ENCODE assay signal across 12 cellular contexts in the genomic region with DNA sequence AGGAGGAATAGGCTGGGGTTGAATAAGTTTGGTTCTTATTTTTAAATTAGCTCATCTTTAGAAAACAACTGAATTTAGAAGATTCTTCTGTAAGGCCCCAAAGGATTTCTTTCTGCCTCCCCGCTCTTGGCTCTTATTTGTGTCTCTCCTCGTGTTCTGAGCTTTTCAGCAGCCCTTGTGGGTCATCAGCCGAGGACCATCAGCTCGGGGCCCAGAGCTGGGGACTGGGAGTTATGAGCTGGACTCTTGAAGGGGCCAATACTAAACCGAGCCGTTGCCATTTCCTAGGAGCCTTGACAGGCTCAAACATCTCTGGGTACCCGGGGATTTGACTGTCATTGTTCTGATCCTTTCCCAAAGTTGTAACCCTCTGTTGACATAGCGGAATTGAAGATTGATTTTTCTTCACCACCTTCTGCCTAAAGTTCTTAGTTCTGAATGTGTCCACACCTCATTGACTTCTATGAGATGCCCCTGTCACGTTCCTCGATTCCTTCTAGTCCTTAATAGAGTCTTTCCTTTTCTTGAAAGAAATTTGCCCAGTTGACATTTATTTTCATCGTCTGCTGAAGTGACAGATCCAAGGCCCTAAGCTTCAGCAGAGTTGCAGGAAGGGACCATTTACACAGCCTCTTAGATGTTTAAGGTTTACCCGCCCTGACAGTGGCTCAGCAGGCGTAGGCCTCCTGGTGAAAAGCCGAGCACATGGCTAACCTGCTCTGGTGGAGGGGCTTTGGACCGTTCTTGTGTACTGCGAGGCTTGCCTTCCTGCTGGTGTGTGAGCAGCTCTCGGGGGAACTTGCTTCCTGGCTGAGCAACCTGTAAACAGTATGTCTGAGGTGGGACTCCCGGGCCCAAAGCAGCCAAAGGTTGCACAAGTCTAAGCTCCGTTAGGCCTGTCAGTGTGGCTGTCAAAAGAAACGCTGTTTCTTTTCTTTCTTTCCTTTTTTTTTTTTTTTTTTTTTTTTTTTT. TPM values are rescaled to one million over a fixed set of nuclear protein-coding genes. Genes with fewer than 3 reads are reported as not detected.
A peak's percentile ranks its signal among the peaks of the same experiment; 100 is the strongest.
DNase-seq lines count a peak whose midpoint lies in the region; ATAC-seq and TF ChIP-seq lines count a peak whose summit lies in the region.
"Had no signal": no experiment of that assay in that cellular context is flagged by ENCODE, and none has a peak within 500 bp of the region (broad histone marks: within the 10 kb centered on the region; RNA-seq: fewer than 3 reads in every experiment).

No MANE protein-coding gene starts in this region.

- TF ChIP-seq CTCF in hepatocyte (IDR thresholded peaks at IDR 0.05; ENCODE audit: poor library complexity) (no peak), stomach (IDR thresholded peaks at IDR 0.05) (no peak)

- DNase-seq in GM23248 (no peak), astrocyte of the hippocampus (ENCODE audit: low read depth, low spot score) (peak; percentile 29), hepatocyte (ENCODE audit: low spot score) (no peak), stomach (no peak), NCI-H748 (lab: John Stamatoyannopoulos, UW; ENCODE audit: unreplicated experiment) (no peak), NCI-H1092 (lab: John Stamatoyannopoulos, UW) (no peak), NCI-H1105 treated with DMSO at 0.1 percent for 48 hours (lab: John Stamatoyannopoulos, UW) (no peak)
- DNase-seq: activated CD4-positive, alpha-beta T cell treated with anti-CD3 and anti-CD28 coated beads, Interleukin-2, amount 50 U/mL, for 4 hours; central memory CD4-positive, alpha-beta T cell; T-cell had no signal

- no peak for ATAC-seq in esophagus mucosa
- ATAC-seq: T-cell had no signal

- H3K79me2 ChIP-seq in GM23248 (ENCODE audit: insufficient read depth), result peaks cover 92% of the 10 kb centered on the region
- peaks cover 88% of the 10 kb centered on the region for H3K79me2 ChIP-seq in hepatocyte

- H3K27me3 ChIP-seq in GM23248 (replicated peaks; ENCODE audit: insufficient read depth) (no peaks in the 10 kb centered on the region), hepatocyte (no peaks in the 10 kb centered on the region), stomach (no peaks in the 10 kb centered on the region)

- H3K4me2 ChIP-seq in GM23248 (ENCODE audit: unreplicated experiment) (peak overlapping the region; percentile 63), hepatocyte (no peak overlapping the region)

- peaks cover 62% of the 10 kb centered on the region for H3F3A ChIP-seq in GM23248 (ENCODE audit: insufficient read depth)

- no peak overlapping the region for H2AFZ ChIP-seq in GM23248
- H2AFZ ChIP-seq in hepatocyte, result no peak overlapping the region

- H3K4me3 ChIP-seq in GM23248, result 0 out of 2 replicates have a peak overlapping the region, but pooled peaks have one; percentile 20
- no peak overlapping the region for H3K4me3 ChIP-seq in hepatocyte
- no peak overlapping the region for H3K4me3 ChIP-seq in stomach

- H3K9me3 ChIP-seq in GM23248 (ENCODE audit: low read depth), result no peaks in the 10 kb centered on the region
- no peaks in the 10 kb centered on the region for H3K9me3 ChIP-seq in hepatocyte (ENCODE audit: low read depth)
- no peaks in the 10 kb centered on the region for H3K9me3 ChIP-seq in stomach

- intact Hi-C loops in stomach (cut with DNase I; ENCODE audit: low total_unique reads), result no loop called here

- H4K20me1 ChIP-seq in GM23248 (ENCODE audit: insufficient read depth) (no peaks in the 10 kb centered on the region), hepatocyte (ENCODE audit: insufficient read depth, poor library complexity, severe bottlenecking) (peaks cover 62% of the 10 kb centered on the region)

- H3K9me2 ChIP-seq in GM23248 (ENCODE audit: insufficient read depth) (no peaks in the 10 kb centered on the region), hepatocyte (replicated peaks; ENCODE audit: insufficient read depth) (no peaks in the 10 kb centered on the region)

- H3K27ac ChIP-seq in GM23248 (peak overlapping the region; percentile 92), hepatocyte (peak overlapping the region; percentile 15), stomach (peak overlapping the region in 4 of 5 donors; percentile 25 to 85 (median 73))

- H3K9ac ChIP-seq in GM23248, result peak overlapping the region; percentile 75

- no peak for TF ChIP-seq POLR2A in stomach (IDR thresholded peaks at IDR 0.05)

- peaks cover 52% of the 10 kb centered on the region for H3K4me1 ChIP-seq in GM23248 (ENCODE audit: insufficient read depth)
- H3K4me1 ChIP-seq in hepatocyte (ENCODE audit: insufficient read depth), result peaks cover 9% of the 10 kb centered on the region
- H3K4me1 ChIP-seq in stomach, result peaks cover 11 to 70% (median 40%) of the 10 kb centered on the region in 4 donors

- WGBS in GM23248 (ENCODE audit: low coverage in 1 of 2, low lambda C conversion rate in 2 of 2, missing lambda C conversion rate in 2 of 2), 2 experiments, result 51 to 55% methylated on average over 20 of the region's 20 CpGs
- 78% methylated on average over 19 of the region's 20 CpGs for WGBS in hepatocyte (ENCODE audit: low lambda C conversion rate, missing lambda C conversion rate)
- WGBS in stomach, 5 donors, result 68 to 80% (median 74%) methylated on average over 20 of the region's 20 CpGs

- H3K36me3 ChIP-seq in GM23248 (ENCODE audit: low read depth) (peaks cover 43% of the 10 kb centered on the region), hepatocyte (replicated peaks; ENCODE audit: insufficient read depth, low read depth) (no peaks in the 10 kb centered on the region), stomach (peaks cover 43 to 84% (median 80%) of the 10 kb centered on the region in 4 donors)

- in situ Hi-C loops in GM23248 (cut with MboI), result no loop called here

- TF ChIP-seq EP300 in stomach (IDR thresholded peaks at IDR 0.05), result no peak

RNA-seq across cellular contexts. Expression of a gene that starts 24.0 kb away (rescaled TPM):
- 66.1 and 68.2 TPM in 2 replicates for total RNA-seq in GM23248 (2014; rRNA removed; shearing (Covaris generic))
- polyA plus RNA-seq in GM23248 (2016; fragmentation: Nextera tagmentation; extraction: Ambion mirVana), result 22.0 and 22.9 TPM in 2 replicates
- 44.5 and 46.6 TPM in 2 replicates for total RNA-seq in hepatocyte
- polyA plus RNA-seq in hepatocyte, result 41.1 and 43.2 TPM in 2 replicates
- 10 to 100 TPM; 36.2 to 95.9 (median 61.4) TPM for total RNA-seq in stomach
- 10 to 100 TPM; 19.0 to 34.2 (median 31.0) TPM for polyA plus RNA-seq in stomach
- total RNA-seq in esophagus mucosa, result 28.4 TPM

RNA-seq across cellular contexts. Expression of a gene that starts 37.6 kb away (rescaled TPM):
- total RNA-seq in GM23248 (2014; rRNA removed; shearing (Covaris generic)), result not detected in 2 replicates
- polyA plus RNA-seq in GM23248 (2016; fragmentation: Nextera tagmentation; extraction: Ambion mirVana), result 0.18 and 0.53 TPM in 2 replicates
- not detected in 2 replicates for total RNA-seq in hepatocyte
- 0.21 and 0.74 TPM in 2 replicates for polyA plus RNA-seq in hepatocyte
- not detected for total RNA-seq in stomach
- polyA plus RNA-seq in stomach, result not detected
- not detected for total RNA-seq in esophagus mucosa
- total RNA-seq: activated T-helper 2 cell treated with anti-CD3 and anti-CD28 coated beads, Interferon-gamma antibody, Interleukin-2, Interleukin-4, amounts not matched to agents 10 μg/mL and 5 μg/mL and 100 μg/mL, durations not matched to agents 14 hours and 24 hours and 36 hours; T-cell had no signal

Comparison
In these comparisons a context has a peak if more than half of its experiments do, and no peak if none do; other contexts are left out.
1. H3K27ac ChIP-seq: peak in every context shown above with its lines; median percentile 92 in GM23248; 73 in stomach; 15 in hepatocyte.